Comparison of ENCODE assay signal across 1 cellular context in the genomic region with DNA sequence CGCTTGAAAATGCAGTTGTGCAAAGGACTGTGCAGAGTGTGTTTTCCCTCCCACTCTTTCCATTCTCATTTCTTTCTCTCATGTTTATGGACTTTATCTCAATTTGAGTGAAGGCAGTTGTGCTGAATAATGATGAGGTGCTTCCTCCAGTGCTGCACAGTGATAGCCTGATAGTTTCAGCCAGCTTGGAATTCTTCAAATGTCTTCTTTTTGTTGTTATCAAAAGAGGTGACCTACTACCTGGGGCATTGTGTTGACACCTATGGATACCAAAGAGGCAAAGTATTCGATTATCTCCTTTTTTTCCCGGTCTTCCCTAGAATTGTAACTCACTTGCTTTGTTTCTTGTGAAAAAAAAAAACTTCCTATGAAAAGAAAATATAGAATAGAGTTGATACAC.
TF ChIP-seq lines count a peak whose summit lies in the region.

No MANE protein-coding gene starts in this region.

TF ChIP-seq in WTC11, 78 proteins besides CTCF, POLR2A, EP300 and RAD21 (continued from another document):
- TF ChIP-seq AFF4 (CRISPR knock-in tag; IDR thresholded peaks at IDR 0.05; ENCODE audit: borderline replicate concordance) (no peak), SMAD4 (CRISPR knock-in tag; IDR thresholded peaks at IDR 0.05) (no peak), NFYB (CRISPR knock-in tag; conservative IDR thresholded peaks at IDR 0.05; ENCODE audit: low read depth) (no peak), SP1 (CRISPR knock-in tag; conservative IDR thresholded peaks at IDR 0.05) (no peak), USF1 (CRISPR knock-in tag; IDR thresholded peaks at IDR 0.05) (no peak), MAX (CRISPR knock-in tag; IDR thresholded peaks at IDR 0.05) (no peak), ESRRA (CRISPR knock-in tag; IDR thresholded peaks at IDR 0.05; ENCODE audit: borderline replicate concordance) (no peak), ZNF317 (CRISPR knock-in tag; IDR thresholded peaks at IDR 0.05; ENCODE audit: borderline replicate concordance, low read depth) (no peak), ETV6 (CRISPR knock-in tag; IDR thresholded peaks at IDR 0.05) (no peak), ATF1 (CRISPR knock-in tag; IDR thresholded peaks at IDR 0.05) (no peak), NR1H2 (CRISPR knock-in tag; IDR thresholded peaks at IDR 0.05) (no peak)
- TF ChIP-seq, protein P1, sequence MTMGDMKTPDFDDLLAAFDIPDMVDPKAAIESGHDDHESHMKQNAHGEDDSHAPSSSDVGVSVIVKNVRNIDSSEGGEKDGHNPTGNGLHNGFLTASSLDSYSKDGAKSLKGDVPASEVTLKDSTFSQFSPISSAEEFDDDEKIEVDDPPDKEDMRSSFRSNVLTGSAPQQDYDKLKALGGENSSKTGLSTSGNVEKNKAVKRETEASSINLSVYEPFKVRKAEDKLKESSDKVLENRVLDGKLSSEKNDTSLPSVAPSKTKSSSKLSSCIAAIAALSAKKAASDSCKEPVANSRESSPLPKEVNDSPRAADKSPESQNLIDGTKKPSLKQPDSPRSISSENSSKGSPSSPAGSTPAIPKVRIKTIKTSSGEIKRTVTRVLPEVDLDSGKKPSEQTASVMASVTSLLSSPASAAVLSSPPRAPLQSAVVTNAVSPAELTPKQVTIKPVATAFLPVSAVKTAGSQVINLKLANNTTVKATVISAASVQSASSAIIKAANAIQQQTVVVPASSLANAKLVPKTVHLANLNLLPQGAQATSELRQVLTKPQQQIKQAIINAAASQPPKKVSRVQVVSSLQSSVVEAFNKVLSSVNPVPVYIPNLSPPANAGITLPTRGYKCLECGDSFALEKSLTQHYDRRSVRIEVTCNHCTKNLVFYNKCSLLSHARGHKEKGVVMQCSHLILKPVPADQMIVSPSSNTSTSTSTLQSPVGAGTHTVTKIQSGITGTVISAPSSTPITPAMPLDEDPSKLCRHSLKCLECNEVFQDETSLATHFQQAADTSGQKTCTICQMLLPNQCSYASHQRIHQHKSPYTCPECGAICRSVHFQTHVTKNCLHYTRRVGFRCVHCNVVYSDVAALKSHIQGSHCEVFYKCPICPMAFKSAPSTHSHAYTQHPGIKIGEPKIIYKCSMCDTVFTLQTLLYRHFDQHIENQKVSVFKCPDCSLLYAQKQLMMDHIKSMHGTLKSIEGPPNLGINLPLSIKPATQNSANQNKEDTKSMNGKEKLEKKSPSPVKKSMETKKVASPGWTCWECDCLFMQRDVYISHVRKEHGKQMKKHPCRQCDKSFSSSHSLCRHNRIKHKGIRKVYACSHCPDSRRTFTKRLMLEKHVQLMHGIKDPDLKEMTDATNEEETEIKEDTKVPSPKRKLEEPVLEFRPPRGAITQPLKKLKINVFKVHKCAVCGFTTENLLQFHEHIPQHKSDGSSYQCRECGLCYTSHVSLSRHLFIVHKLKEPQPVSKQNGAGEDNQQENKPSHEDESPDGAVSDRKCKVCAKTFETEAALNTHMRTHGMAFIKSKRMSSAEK (CRISPR knock-in tag; IDR thresholded peaks at IDR 0.05; ENCODE audit: borderline replicate concordance): no peak
- TF ChIP-seq, protein P2, sequence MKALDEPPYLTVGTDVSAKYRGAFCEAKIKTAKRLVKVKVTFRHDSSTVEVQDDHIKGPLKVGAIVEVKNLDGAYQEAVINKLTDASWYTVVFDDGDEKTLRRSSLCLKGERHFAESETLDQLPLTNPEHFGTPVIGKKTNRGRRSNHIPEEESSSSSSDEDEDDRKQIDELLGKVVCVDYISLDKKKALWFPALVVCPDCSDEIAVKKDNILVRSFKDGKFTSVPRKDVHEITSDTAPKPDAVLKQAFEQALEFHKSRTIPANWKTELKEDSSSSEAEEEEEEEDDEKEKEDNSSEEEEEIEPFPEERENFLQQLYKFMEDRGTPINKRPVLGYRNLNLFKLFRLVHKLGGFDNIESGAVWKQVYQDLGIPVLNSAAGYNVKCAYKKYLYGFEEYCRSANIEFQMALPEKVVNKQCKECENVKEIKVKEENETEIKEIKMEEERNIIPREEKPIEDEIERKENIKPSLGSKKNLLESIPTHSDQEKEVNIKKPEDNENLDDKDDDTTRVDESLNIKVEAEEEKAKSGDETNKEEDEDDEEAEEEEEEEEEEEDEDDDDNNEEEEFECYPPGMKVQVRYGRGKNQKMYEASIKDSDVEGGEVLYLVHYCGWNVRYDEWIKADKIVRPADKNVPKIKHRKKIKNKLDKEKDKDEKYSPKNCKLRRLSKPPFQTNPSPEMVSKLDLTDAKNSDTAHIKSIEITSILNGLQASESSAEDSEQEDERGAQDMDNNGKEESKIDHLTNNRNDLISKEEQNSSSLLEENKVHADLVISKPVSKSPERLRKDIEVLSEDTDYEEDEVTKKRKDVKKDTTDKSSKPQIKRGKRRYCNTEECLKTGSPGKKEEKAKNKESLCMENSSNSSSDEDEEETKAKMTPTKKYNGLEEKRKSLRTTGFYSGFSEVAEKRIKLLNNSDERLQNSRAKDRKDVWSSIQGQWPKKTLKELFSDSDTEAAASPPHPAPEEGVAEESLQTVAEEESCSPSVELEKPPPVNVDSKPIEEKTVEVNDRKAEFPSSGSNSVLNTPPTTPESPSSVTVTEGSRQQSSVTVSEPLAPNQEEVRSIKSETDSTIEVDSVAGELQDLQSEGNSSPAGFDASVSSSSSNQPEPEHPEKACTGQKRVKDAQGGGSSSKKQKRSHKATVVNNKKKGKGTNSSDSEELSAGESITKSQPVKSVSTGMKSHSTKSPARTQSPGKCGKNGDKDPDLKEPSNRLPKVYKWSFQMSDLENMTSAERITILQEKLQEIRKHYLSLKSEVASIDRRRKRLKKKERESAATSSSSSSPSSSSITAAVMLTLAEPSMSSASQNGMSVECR (CRISPR knock-in tag; IDR thresholded peaks at IDR 0.05; ENCODE audit: borderline replicate concordance): no peak
TF ChIP-seq in WTC11: peak in this region for 0.
